ENCODE assay signal across 21 cellular contexts in the genomic region with DNA sequence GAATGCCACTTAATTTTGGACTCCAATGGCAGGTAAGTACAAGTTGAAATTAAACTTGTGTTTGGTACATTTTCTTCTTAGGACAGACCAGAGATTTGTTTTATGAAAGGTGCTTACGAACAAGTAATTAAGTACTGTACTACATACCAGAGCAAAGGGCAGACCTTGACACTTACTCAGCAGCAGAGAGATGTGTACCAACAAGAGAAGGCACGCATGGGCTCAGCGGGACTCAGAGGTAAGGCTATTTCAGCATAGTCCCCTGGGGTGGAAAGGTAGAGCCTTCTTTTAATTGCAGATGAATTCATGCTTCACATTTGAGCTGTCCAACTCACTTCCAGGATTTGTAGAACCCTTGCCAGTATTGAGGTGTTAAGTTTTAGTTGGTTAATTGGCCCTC.
"Had no signal": no experiment of that assay in that cellular context is flagged by ENCODE, and none has a peak within 500 bp of the region (broad histone marks: within the 10 kb centered on the region; RNA-seq: fewer than 3 reads in every experiment).

No MANE protein-coding gene starts in this region.

- H3K4me3 Mint-ChIP-seq: activated CD8-positive, alpha-beta T cell treated with anti-CD3 and anti-CD28 coated beads for 36 hours; dendritic cell treated with granulocyte-macrophage colony-stimulating factor and Interleukin-4, amounts not matched to agents 40 ng/mL and 50 ng/mL, for 4 days; memory B cell; neural crest cell; stimulated activated naive CD8-positive, alpha-beta T cell treated with anti-CD3 and anti-CD28 coated beads, Interleukin-15, Interleukin-2, amounts not matched to agents 100 ng/mL and 50 ng/mL, for 24 hours had no signal

- H3K27me3 ChIP-seq: ascending aorta, right atrium auricular region, transverse colon, vagina had no signal

- H3K4me1 ChIP-seq: ascending aorta, prostate gland, right atrium auricular region, transverse colon, vagina had no signal

- DNase-seq: activated CD4-positive, alpha-beta T cell treated with anti-CD3 and anti-CD28 coated beads for 48 hours; activated CD4-positive, CD25-positive, alpha-beta regulatory T cell; activated CD8-positive, alpha-beta T cell treated with anti-CD3 and anti-CD28 coated beads for 36 hours; activated effector memory CD4-positive, alpha-beta T cell treated with anti-CD3 and anti-CD28 coated beads, Interleukin-2, amount 50 U/mL, for 16 hours; activated naive CD4-positive, alpha-beta T cell treated with anti-CD3 and anti-CD28 coated beads, Interleukin-2, amount 50 U/mL, for 16 hours; activated T-cell treated with anti-CD3 and anti-CD28 coated beads, Interleukin-2, amount 50 U/mL, for 1 hour; effector CD8-positive, alpha-beta T cell; hippocampal formation; kidney; T-helper 1 cell; T-helper 9 cell; transverse colon had no signal

- H3K4me3 ChIP-seq: ascending aorta, prostate gland, right atrium auricular region, transverse colon, vagina had no signal

- H3K4me1 Mint-ChIP-seq: memory B cell, neural crest cell had no signal

- H3K9me3 ChIP-seq: ascending aorta, prostate gland, right atrium auricular region, transverse colon, vagina had no signal

- H3K27ac ChIP-seq: ascending aorta, prostate gland, right atrium auricular region, transverse colon, vagina had no signal

- H3K9me3 Mint-ChIP-seq: activated CD8-positive, alpha-beta T cell treated with anti-CD3 and anti-CD28 coated beads for 36 hours; dendritic cell treated with granulocyte-macrophage colony-stimulating factor and Interleukin-4, amounts not matched to agents 40 ng/mL and 50 ng/mL, for 4 days; neural crest cell; stimulated activated naive CD8-positive, alpha-beta T cell treated with anti-CD3 and anti-CD28 coated beads, Interleukin-15, Interleukin-2, amounts not matched to agents 100 ng/mL and 50 ng/mL, for 24 hours had no signal

- ATAC-seq: activated CD8-positive, alpha-beta T cell treated with anti-CD3 and anti-CD28 coated beads for 36 hours; left lobe of liver had no signal

- H3K27me3 Mint-ChIP-seq: activated CD8-positive, alpha-beta T cell treated with anti-CD3 and anti-CD28 coated beads for 36 hours; dendritic cell treated with granulocyte-macrophage colony-stimulating factor and Interleukin-4, amounts not matched to agents 40 ng/mL and 50 ng/mL, for 4 days; memory B cell; stimulated activated naive CD8-positive, alpha-beta T cell treated with anti-CD3 and anti-CD28 coated beads, Interleukin-15, Interleukin-2, amounts not matched to agents 100 ng/mL and 50 ng/mL, for 24 hours had no signal

- H3K27ac Mint-ChIP-seq: activated CD8-positive, alpha-beta T cell treated with anti-CD3 and anti-CD28 coated beads for 36 hours; dendritic cell treated with granulocyte-macrophage colony-stimulating factor and Interleukin-4, amounts not matched to agents 40 ng/mL and 50 ng/mL, for 4 days; memory B cell; stimulated activated naive CD8-positive, alpha-beta T cell treated with anti-CD3 and anti-CD28 coated beads, Interleukin-15, Interleukin-2, amounts not matched to agents 100 ng/mL and 50 ng/mL, for 24 hours had no signal

- H3K36me3 ChIP-seq: prostate gland had no signal
